Comparison of ENCODE assay signal across 24 cellular contexts in the genomic region with DNA sequence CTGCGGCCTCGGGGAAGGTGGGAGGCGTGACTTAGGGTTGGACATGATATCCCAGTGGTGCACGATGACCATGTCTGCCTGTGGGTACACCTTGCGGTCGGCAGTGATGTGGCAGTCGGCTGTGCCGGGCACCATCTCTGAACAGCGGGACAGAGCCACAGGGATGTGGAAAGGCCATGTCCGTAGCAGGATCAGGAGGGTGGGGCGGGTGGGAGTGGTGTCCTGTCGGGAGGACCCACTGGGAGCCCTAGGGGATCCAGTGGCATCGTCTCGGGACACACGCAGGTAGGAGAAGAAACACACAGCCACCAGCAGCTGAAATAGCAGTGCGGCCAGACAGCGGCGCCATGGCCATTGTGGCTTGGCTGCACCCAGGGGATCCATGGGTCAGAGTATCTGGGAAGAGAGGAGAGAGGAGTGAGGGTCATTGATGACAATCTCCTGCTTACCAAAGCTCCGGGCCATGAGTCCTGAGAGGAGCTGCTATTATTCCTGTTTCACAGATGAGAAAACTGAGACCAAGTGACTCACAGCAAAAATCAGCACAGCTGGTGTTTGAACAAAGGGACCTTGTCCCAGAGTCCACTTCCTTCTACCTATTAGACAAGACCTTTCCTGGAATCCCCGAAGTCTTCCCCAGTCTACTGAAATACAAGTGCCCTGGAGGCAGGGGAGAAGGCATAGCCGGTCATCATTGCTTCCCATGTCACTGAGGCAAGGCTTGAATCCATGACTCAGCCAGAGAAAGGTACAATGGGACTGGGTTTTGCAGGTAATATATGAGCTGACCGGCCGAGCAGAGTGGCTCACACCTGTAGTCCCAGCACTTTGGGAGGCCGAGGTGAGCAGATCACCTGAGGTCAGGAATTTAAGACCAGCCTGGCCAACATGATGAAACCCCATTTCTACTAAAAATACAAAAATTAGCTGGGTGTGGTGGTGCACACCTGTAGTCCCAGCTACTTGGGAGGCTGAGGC. TPM values are rescaled to one million over a fixed set of nuclear protein-coding genes. Genes with fewer than 3 reads are reported as not detected.
"Had no signal": no experiment of that assay in that cellular context is flagged by ENCODE, and none has a peak within 500 bp of the region (broad histone marks: within the 10 kb centered on the region; RNA-seq: fewer than 3 reads in every experiment).

No MANE protein-coding gene starts in this region.

- DNase-seq: effector CD4-positive, alpha-beta T cell; endodermal cell; erythroblast; foreskin melanocyte; head of caudate nucleus; mesendoderm; naive thymus-derived CD4-positive, alpha-beta T cell; ovary; stimulated activated CD4-positive, alpha-beta T cell treated with anti-CD3 and anti-CD28 coated beads, Interleukin-2, amount 100 ng/mL, for 48 hours; stimulated activated naive CD4-positive, alpha-beta T cell treated with Interleukin-2 at 50 U/mL for 16 hours had no signal

- H3K4me3 ChIP-seq: coronary artery, hepatocyte, ovary, right atrium auricular region, smooth muscle cell, tibial nerve had no signal

- H3K36me3 ChIP-seq: ovary, right atrium auricular region, tibial nerve had no signal

- H3K4me1 ChIP-seq: right atrium auricular region, tibial nerve had no signal

- H3K27me3 ChIP-seq: hepatocyte, ovary, right atrium auricular region had no signal

- H3K27ac ChIP-seq: coronary artery, hepatocyte, ovary, right atrium auricular region, tibial nerve had no signal

- H3K9me3 ChIP-seq: ovary, right atrium auricular region, tibial nerve had no signal

RNA-seq across cellular contexts. Expression of gene FUT6, which starts 5.2 kb away (rescaled TPM):
- total RNA-seq: chondrocyte; dermis microvascular lymphatic vessel endothelial cell; endodermal cell; endothelial cell of umbilical vein; lung microvascular endothelial cell; naive thymus-derived CD4-positive, alpha-beta T cell; neural crest cell; posterior vena cava; right atrium auricular region; smooth muscle cell; temporal lobe; tibial nerve had no signal
- polyA plus RNA-seq: endothelial cell of umbilical vein; hepatocyte; naive thymus-derived CD4-positive, alpha-beta T cell; ovary; smooth muscle cell had no signal

RNA-seq across cellular contexts. Expression of gene FUT3, which starts 6.5 kb away (rescaled TPM):
- total RNA-seq: chondrocyte, dermis microvascular lymphatic vessel endothelial cell, endothelial cell of umbilical vein, hepatocyte, lung microvascular endothelial cell, neural crest cell, posterior vena cava, right atrium auricular region had no signal
- polyA plus RNA-seq: endothelial cell of umbilical vein; naive thymus-derived CD4-positive, alpha-beta T cell had no signal

RNA-seq across cellular contexts. Expression of gene FUT5, which starts 25.6 kb away (rescaled TPM):
- total RNA-seq: chondrocyte, dermis microvascular lymphatic vessel endothelial cell, endothelial cell of umbilical vein, hepatocyte, kidney epithelial cell, lung microvascular endothelial cell, neural crest cell, posterior vena cava, right atrium auricular region, smooth muscle cell, temporal lobe, tibial nerve, ureter had no signal
- polyA plus RNA-seq: endothelial cell of umbilical vein; hepatocyte; naive thymus-derived CD4-positive, alpha-beta T cell; ovary; smooth muscle cell had no signal

RNA-seq across cellular contexts. Expression of gene NRTN, which starts 39.9 kb away (rescaled TPM):
- total RNA-seq: endothelial cell of umbilical vein, tibial nerve had no signal
